ENCODE assay signal across 16 cellular contexts in genomic region chr16:80441935-80442334, GRCh38.
"Had no signal": no experiment of that assay in that cellular context is flagged by ENCODE, and none has a peak within 500 bp of the region (broad histone marks: within the 10 kb centered on the region; RNA-seq: fewer than 3 reads in every experiment).

No MANE protein-coding gene starts in this region.

- DNase-seq: effector memory CD4-positive, alpha-beta T cell; gastrocnemius medialis; heart right ventricle; hypothalamus; kidney glomerular epithelial cell; mesendoderm; naive B cell; occipital lobe; right lobe of liver; stimulated activated CD4-positive, alpha-beta T cell treated with anti-CD3 and anti-CD28 coated beads, Interleukin-1b, Interleukin-23, amount 100 ng/mL, for 48 hours; stimulated activated CD4-positive, alpha-beta T cell treated with anti-CD3 and anti-CD28 coated beads, Interleukin-4, amount 100 ng/mL, for 24 hours; tibial artery; upper lobe of left lung; uterus had no signal

- ATAC-seq: esophagus mucosa; gastrocnemius medialis; heart right ventricle; right lobe of liver; stimulated activated memory B cell treated with anti-CD40 and anti-IgM and Interleukin-4, amounts not matched to agents 10 μg/mL and 1 μg/mL and 100 μg/mL, for 72 hours had no signal
